Comparison of ENCODE assay signal across 21 cellular contexts in genomic region chr18:54163458-54163857, GRCh38.
DNase-seq lines count a peak whose midpoint lies in the region; ATAC-seq and TF ChIP-seq lines count a peak whose summit lies in the region.
"Had no signal": no experiment of that assay in that cellular context is flagged by ENCODE, and none has a peak within 500 bp of the region (broad histone marks: within the 10 kb centered on the region; RNA-seq: fewer than 3 reads in every experiment).

No MANE protein-coding gene starts in this region.

- H3K4me3 ChIP-seq in psoas muscle = no peak overlapping the region
- H3K4me3 ChIP-seq: GM12878, lung had no signal

- TF ChIP-seq CTCF in psoas muscle (IDR thresholded peaks at IDR 0.05) = no peak

- H3K36me3 ChIP-seq in psoas muscle (ENCODE audit: insufficient read depth in 1 of 2, low read depth in 1 of 2) = peaks cover 5 to 64% of the 10 kb centered on the region in 2 donors

- H3K36me3 Mint-ChIP-seq in activated naive CD4-positive, alpha-beta T cell treated with anti-CD3 and anti-CD28 coated beads, Interleukin-2, amount 50 U/mL, for 72 hours = peaks cover 20 to 37% of the 10 kb centered on the region in 2 donors

- intact Hi-C loops in psoas muscle (cut with DNase I) = no loop called here

- H3K9me3 Mint-ChIP-seq in activated naive CD4-positive, alpha-beta T cell treated with anti-CD3 and anti-CD28 coated beads, Interleukin-2, amount 50 U/mL, for 72 hours = no peaks in the 10 kb centered on the region
- H3K9me3 Mint-ChIP-seq: naive thymus-derived CD8-positive, alpha-beta T cell had no signal

- ATAC-seq in activated naive CD4-positive, alpha-beta T cell treated with anti-CD3 and anti-CD28 coated beads, Interleukin-2, amount 50 U/mL, for 72 hours = peak; percentile 88 to 97
- ATAC-seq in psoas muscle = no peak
- no peak for ATAC-seq in left lobe of liver
- ATAC-seq in GM21528 (IDR thresholded peaks at IDR 0.05; ENCODE audit: low FRiP score, unreplicated experiment) = no peak
- ATAC-seq: GM12878; naive thymus-derived CD8-positive, alpha-beta T cell had no signal

- H3K27ac ChIP-seq in psoas muscle = no peak overlapping the region

- peak overlapping the region; percentile 13 to 17 for H3K27ac Mint-ChIP-seq in activated naive CD4-positive, alpha-beta T cell treated with anti-CD3 and anti-CD28 coated beads, Interleukin-2, amount 50 U/mL, for 72 hours
- H3K27ac Mint-ChIP-seq: B cell had no signal

- WGBS in psoas muscle, 3 donors = 92 to 100% (median 96%) methylated on average over 1 of the region's 1 CpG

- peak; percentile 24 for DNase-seq in ELR (ENCODE audit: low read depth)
- peak; percentile 19 for DNase-seq in HCEC 1CT
- DNase-seq in activated naive CD4-positive, alpha-beta T cell treated with anti-CD3 and anti-CD28 coated beads, Interleukin-2, amount 50 U/mL, for 72 hours (ENCODE audit: low spot score in 2 of 2) = no peak
- DNase-seq in kidney tubule cell (ENCODE audit: low spot score) = peak; percentile 60
- DNase-seq in psoas muscle = no peak
- DNase-seq in left lobe of liver (ENCODE audit: low spot score) = no peak
- DNase-seq: activated CD4-positive, alpha-beta T cell treated with anti-CD3 and anti-CD28 coated beads for 48 hours; Caco-2; MV-4-11; naive thymus-derived CD8-positive, alpha-beta T cell; NCI-H1930; NCI-H446 treated with DMSO at 0.1 percent for 48 hours; SIG-M5; small intestine; stimulated activated CD4-positive, alpha-beta T cell treated with anti-CD3 and anti-CD28 coated beads, Interleukin-4, amount 100 ng/mL, for 4 hours; stimulated activated CD8-positive, alpha-beta memory T cell treated with anti-CD3 and anti-CD28 coated beads, Interleukin-4, amount 100 ng/mL, for 48 hours; T-helper 9 cell had no signal

- H3K27me3 ChIP-seq in psoas muscle (ENCODE audit: insufficient read depth in 3 of 3, low read length in 2 of 3) = no peaks in the 10 kb centered on the region

- H3K4me1 ChIP-seq in psoas muscle = no peaks in the 10 kb centered on the region
- H3K4me1 ChIP-seq: Caco-2 had no signal

- no peaks in the 10 kb centered on the region for H3K9me3 ChIP-seq in psoas muscle
- H3K9me3 ChIP-seq: Caco-2 had no signal

Comparison
In these comparisons a context has a peak if more than half of its experiments do, and no peak if none do; other contexts are left out.
1. DNase-seq: peak in ELR (single experiment), HCEC 1CT (single experiment) and kidney tubule cell (single experiment); none in activated naive CD4-positive, alpha-beta T cell treated with anti-CD3 and anti-CD28 coated beads, Interleukin-2, amount 50 U/mL, for 72 hours (0 of 2), psoas muscle (0 of 2) and left lobe of liver (single experiment).
2. ATAC-seq: peak in activated naive CD4-positive, alpha-beta T cell treated with anti-CD3 and anti-CD28 coated beads, Interleukin-2, amount 50 U/mL, for 72 hours (2 of 2); none in psoas muscle (0 of 4), left lobe of liver (single experiment) and GM21528 (single experiment).